8 cellular contexts compared by ENCODE assay signal in genomic region chr1:217747156-217747769, GRCh38.
A peak's percentile ranks its signal among the peaks of the same experiment; 100 is the strongest.
DNase-seq lines count a peak whose midpoint lies in the region; ATAC-seq, FAIRE-seq and TF ChIP-seq lines count a peak whose summit lies in the region.

No MANE protein-coding gene starts in this region.

- H3K79me2 ChIP-seq in HCT116 (ENCODE audit: insufficient read depth, low read length), result no peaks in the 10 kb centered on the region

- H3K9me3 ChIP-seq in HCT116 (ENCODE audit: control insufficient read depth in 1 of 2, insufficient read depth in 1 of 2, low read depth in 1 of 2, low read length in 2 of 2), result no peaks in the 10 kb centered on the region

- H3K4me2 ChIP-seq in HCT116 (ENCODE audit: low read length), result no peak overlapping the region

- TF ChIP-seq RAD21 in HCT116 (IDR thresholded peaks at IDR 0.05; ENCODE audit: low read depth), result peak; percentile 60

- TF ChIP-seq POLR2A in HCT116 (IDR thresholded peaks at IDR 0.05; ENCODE audit: borderline replicate concordance, extremely low read depth, insufficient read depth, insufficient read length), result no peak

- H3K36me3 ChIP-seq in HCT116 (ENCODE audit: control insufficient read depth in 1 of 2, insufficient read depth in 2 of 2, low read length in 2 of 2) (no peaks in the 10 kb centered on the region), bronchial epithelial cell (ENCODE audit: control insufficient read depth, insufficient read depth, low read length) (no peaks in the 10 kb centered on the region)

- H3K4me3 ChIP-seq in HCT116 (replicated peaks in 1 of 2; ENCODE audit: low read depth in 1 of 2, low read length in 2 of 2) (no peak overlapping the region), bronchial epithelial cell (ENCODE audit: low read depth, low read length) (no peak overlapping the region)

- no peak overlapping the region for H2AFZ ChIP-seq in HCT116 (ENCODE audit: low read depth, low read length, poor library complexity, severe bottlenecking)

- TF ChIP-seq CTCF in HCT116 (IDR thresholded peaks at IDR 0.05 in 2 of 3, conservative IDR thresholded peaks at IDR 0.05 in 1 of 3; ENCODE audit: borderline replicate concordance in 1 of 3, insufficient read depth in 1 of 3, low read depth in 2 of 3, low read length in 2 of 3) (peak; percentile 37 to 80 (median 59); a peak in 5 of 6 replicates), bronchial epithelial cell (IDR thresholded peaks at IDR 0.05; ENCODE audit: insufficient read depth, low read length, severe bottlenecking) (peak; percentile 29)

- no peaks in the 10 kb centered on the region for H3K27me3 Mint-ChIP-seq in T-cell

- H3K9me2 ChIP-seq in HCT116 (ENCODE audit: insufficient read depth), result no peaks in the 10 kb centered on the region

- no peaks in the 10 kb centered on the region for H3K4me1 ChIP-seq in HCT116 (ENCODE audit: control insufficient read depth in 1 of 2, insufficient read depth in 2 of 2, low read length in 2 of 2)

- no peak for ATAC-seq in HCT116
- ATAC-seq in T-cell (replicated peaks in 1 of 4), result no peak
- no peak for ATAC-seq in activated CD4-positive, CD25-positive, alpha-beta regulatory T cell treated with anti-CD3 and anti-CD28 coated beads, Interleukin-2, amount 50 U/mL, for 24 hours

- intact Hi-C loops in HCT116 (cut with micrococcal nuclease), result no loop called here

- RAD21 ChIA-PET in HCT116 (lab: Charles Lee; ENCODE audit: low non-redundant PET in 1 of 2, low total read pairs in 2 of 2, uncharacterized antibody in 2 of 2, unreplicated experiment in 2 of 2), result no interaction called here

- no peaks in the 10 kb centered on the region for H3K27me3 ChIP-seq in HCT116 (ENCODE audit: insufficient read depth, low read length)
- no peaks in the 10 kb centered on the region for H3K27me3 ChIP-seq in bronchial epithelial cell (ENCODE audit: control insufficient read depth, insufficient read depth, low read length)

- no peaks in the 10 kb centered on the region for H3K36me3 Mint-ChIP-seq in T-cell

- FAIRE-seq in bronchial epithelial cell (lab: Jason Lieb, UNC), result no peak

- POLR2A ChIA-PET in HCT116 (lab: Charles Lee), result no interaction called here
- POLR2A ChIA-PET in T-cell (lab: Charles Lee), result no interaction called here

- no peaks in the 10 kb centered on the region for H3K9me3 Mint-ChIP-seq in T-cell

- H3K27ac Mint-ChIP-seq in T-cell, result no peak overlapping the region

- H4K20me1 ChIP-seq in HCT116 (ENCODE audit: insufficient read depth), result no peaks in the 10 kb centered on the region

- no peaks in the 10 kb centered on the region for H3K4me1 Mint-ChIP-seq in T-cell

- BruUV-seq in HCT116 (replicated peaks; lab: Mats Ljungman, UMichigan), result no TSS peak

- CTCF ChIA-PET in HCT116 (lab: Charles Lee) (no interaction called here), T-cell (lab: Charles Lee) (no interaction called here)

- H3K27ac ChIP-seq in HCT116 (ENCODE audit: low read depth, low read length), result no peak overlapping the region

- no peak overlapping the region for H3K9ac ChIP-seq in HCT116 (ENCODE audit: low read length)

- DNase-seq in COR-L47 (lab: John Stamatoyannopoulos, UW) (peak; percentile 40), HCT116 (ENCODE audit: low read depth, low spot score) (peak; percentile 26), NCI-H345 treated with DMSO at 0.1 percent for 48 hours (lab: John Stamatoyannopoulos, UW; ENCODE audit: unreplicated experiment) (peak; percentile 31), bronchial epithelial cell (ENCODE audit: low read depth) (peak; percentile 44), myocyte (ENCODE audit: low read depth) (peak; percentile 39), T-cell (no peak)
- DNase-seq in activated T-cell treated with anti-CD3 and anti-CD28 coated beads, Interleukin-2, amount 50 U/mL, for 48 hours, result no peak

- H3K4me3 Mint-ChIP-seq in T-cell, result no peak overlapping the region

TF ChIP-seq in HCT116, 20 proteins besides CTCF, POLR2A, EP300 and RAD21:
- TF ChIP-seq SRF (IDR thresholded peaks at IDR 0.05; ENCODE audit: low read depth) (no peak), FOSL1 (IDR thresholded peaks at IDR 0.05; ENCODE audit: low read depth) (0 out of 2 replicates have a peak, but pooled peaks have one; percentile 12)

Comparison
In these comparisons a context has a peak if more than half of its experiments do, and no peak if none do; other contexts are left out.
1. DNase-seq: peak in COR-L47 (single experiment), HCT116 (single experiment), NCI-H345 treated with DMSO at 0.1 percent for 48 hours (single experiment), bronchial epithelial cell (single experiment) and myocyte (single experiment); none in T-cell (0 of 34) and activated T-cell treated with anti-CD3 and anti-CD28 coated beads, Interleukin-2, amount 50 U/mL, for 48 hours (0 of 2).